In the genomic region with DNA sequence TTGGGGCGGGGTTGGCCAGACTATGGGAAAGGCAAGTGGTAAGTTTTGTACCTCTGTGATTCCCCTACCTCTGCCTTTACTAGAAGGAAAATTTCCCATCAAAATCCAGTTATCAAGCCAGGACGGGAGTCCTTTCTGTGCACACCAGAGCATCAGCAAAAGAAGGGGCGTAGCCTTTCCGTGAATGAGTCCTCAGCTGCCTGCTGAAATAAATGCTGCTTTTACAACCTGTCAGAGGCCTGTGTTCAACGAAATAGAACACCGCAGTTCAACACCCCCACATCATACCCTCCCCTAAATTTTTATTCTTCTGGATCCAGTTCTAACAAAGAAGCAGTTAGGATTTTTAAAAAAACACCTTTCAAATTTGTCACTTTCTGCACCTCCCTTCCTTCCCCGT, we compare ENCODE assay signal across 14 cellular contexts.
"Had no signal": no experiment of that assay in that cellular context is flagged by ENCODE, and none has a peak within 500 bp of the region (broad histone marks: within the 10 kb centered on the region; RNA-seq: fewer than 3 reads in every experiment).

No MANE protein-coding gene starts in this region.

- H3K4me1 ChIP-seq: suprapubic skin had no signal

- H3K36me3 ChIP-seq: left ventricle myocardium inferior, suprapubic skin had no signal

- H3K27me3 Mint-ChIP-seq: activated naive CD8-positive, alpha-beta T cell had no signal

- DNase-seq: activated CD4-positive, alpha-beta T cell treated with anti-CD3 and anti-CD28 coated beads, Interleukin-2, amount 10 ng/mL, durations not matched to agents 24 days and 14 days; activated CD4-positive, CD25-positive, alpha-beta regulatory T cell; activated CD8-positive, alpha-beta memory T cell treated with anti-CD3 and anti-CD28 coated beads, Interleukin-2, amount 50 U/mL, for 4 hours; activated CD8-positive, alpha-beta T cell treated with anti-CD3 and anti-CD28 coated beads, Interleukin-2, amount 10 ng/mL, durations not matched to agents 7 days and 5 days; activated gamma-delta T cell; activated T-cell treated with anti-CD3 and anti-CD28 coated beads, Interleukin-2, amount 50 U/mL, for 48 hours; amniotic stem cell; left ventricle myocardium inferior; stimulated activated CD4-positive, alpha-beta T cell treated with anti-CD3 and anti-CD28 coated beads, Interleukin-2, amount 100 ng/mL, for 48 hours; stimulated activated naive CD4-positive, alpha-beta T cell treated with Interleukin-2 at 50 U/mL for 16 hours; T-helper 17 cell had no signal

- H3K4me3 Mint-ChIP-seq: activated CD4-positive, alpha-beta T cell treated with anti-CD3 and anti-CD28 coated beads, Interleukin-2, amount 10 ng/mL, durations not matched to agents 24 days and 14 days; activated CD8-positive, alpha-beta T cell treated with anti-CD3 and anti-CD28 coated beads, Interleukin-2, amount 10 ng/mL, durations not matched to agents 7 days and 5 days; activated naive CD8-positive, alpha-beta T cell; T-helper 17 cell had no signal

- H3K4me3 ChIP-seq: left ventricle myocardium inferior, suprapubic skin had no signal

- H3K9me3 ChIP-seq: left ventricle myocardium inferior, suprapubic skin had no signal

- H3K36me3 Mint-ChIP-seq: activated naive CD8-positive, alpha-beta T cell had no signal

- H3K9me3 Mint-ChIP-seq: activated CD4-positive, alpha-beta T cell treated with anti-CD3 and anti-CD28 coated beads, Interleukin-2, amount 10 ng/mL, durations not matched to agents 24 days and 14 days had no signal

- H3K4me1 Mint-ChIP-seq: T-helper 17 cell had no signal

- H3K27ac Mint-ChIP-seq: activated CD4-positive, alpha-beta T cell treated with anti-CD3 and anti-CD28 coated beads, Interleukin-2, amount 10 ng/mL, durations not matched to agents 24 days and 14 days; activated CD8-positive, alpha-beta T cell treated with anti-CD3 and anti-CD28 coated beads, Interleukin-2, amount 10 ng/mL, durations not matched to agents 7 days and 5 days; activated naive CD8-positive, alpha-beta T cell; T-helper 17 cell had no signal

- ATAC-seq: activated CD8-positive, alpha-beta T cell treated with anti-CD3 and anti-CD28 coated beads, Interleukin-2, amount 10 ng/mL, durations not matched to agents 7 days and 5 days; T-helper 17 cell had no signal

- H3K27ac ChIP-seq: left ventricle myocardium inferior, parathyroid adenoma, suprapubic skin had no signal

- H2AFZ ChIP-seq: parathyroid adenoma had no signal

- H3K27me3 ChIP-seq: suprapubic skin had no signal
